ENCODE assay signal across 18 cellular contexts in the genomic region with DNA sequence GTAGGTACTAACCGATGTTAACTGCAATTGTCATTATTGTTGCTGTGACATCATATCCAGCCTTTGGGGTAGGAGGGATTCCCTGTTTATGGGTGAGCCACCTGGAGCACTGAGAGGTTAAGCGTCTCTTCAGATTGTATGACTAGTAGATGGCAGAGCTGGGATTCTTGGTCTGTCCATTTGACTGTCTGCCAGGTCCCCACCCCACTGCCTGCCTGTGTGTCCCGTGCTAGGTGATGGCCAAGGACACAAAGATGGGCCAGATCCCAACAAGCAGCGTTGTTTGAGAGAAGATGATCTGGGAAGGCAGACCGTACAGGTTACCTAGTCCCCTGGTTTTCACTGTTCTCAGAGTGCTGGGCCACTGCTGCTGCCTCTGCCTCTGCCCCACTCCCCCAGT.
"Had no signal": no experiment of that assay in that cellular context is flagged by ENCODE, and none has a peak within 500 bp of the region (broad histone marks: within the 10 kb centered on the region; RNA-seq: fewer than 3 reads in every experiment).

No MANE protein-coding gene starts in this region.

- H3K36me3 ChIP-seq: uterus had no signal

- DNase-seq: colonic mucosa; dermis blood vessel endothelial cell; effector CD4-positive, alpha-beta T cell; foreskin melanocyte; islet precursor cell; mesendoderm; naive B cell; occipital lobe; pancreas; retina; small intestine; stimulated activated CD4-positive, alpha-beta T cell treated with anti-CD3 and anti-CD28 coated beads, Interleukin-12 subunit alpha, Interleukin-12 subunit beta, amount 100 ng/mL, for 4 hours; stimulated activated naive CD8-positive, alpha-beta T cell treated with anti-CD3 and anti-CD28 coated beads, Interleukin-15, Interleukin-2, amounts not matched to agents 100 U/mL and 50 U/mL, for 24 hours; tibial artery; upper lobe of left lung; uterus had no signal

- H3K4me3 ChIP-seq: colonic mucosa, pancreas, prostate gland, tibial artery, upper lobe of left lung, uterus had no signal

- H3K4me1 ChIP-seq: colonic mucosa, pancreas, prostate gland, upper lobe of left lung, uterus had no signal

- H3K27me3 ChIP-seq: colonic mucosa, pancreas, tibial artery, upper lobe of left lung, uterus had no signal

- H3K4me3 Mint-ChIP-seq: nephron had no signal

- H3K27ac ChIP-seq: colonic mucosa, pancreas, prostate gland, tibial artery, upper lobe of left lung, uterus had no signal

- H3K27me3 Mint-ChIP-seq: naive B cell had no signal

- H3K4me1 Mint-ChIP-seq: nephron had no signal

- H3K9me3 Mint-ChIP-seq: nephron had no signal

- ATAC-seq: pancreas; stimulated activated naive CD8-positive, alpha-beta T cell treated with anti-CD3 and anti-CD28 coated beads, Interleukin-15, Interleukin-2, amounts not matched to agents 100 U/mL and 50 U/mL, for 24 hours had no signal

- H3K9me3 ChIP-seq: colonic mucosa, pancreas, prostate gland, tibial artery, upper lobe of left lung, uterus had no signal

- H3K27ac Mint-ChIP-seq: nephron had no signal
